ENCODE assay signal across 19 cellular contexts in genomic region chr13:45542391-45542790, GRCh38.
DNase-seq lines count a peak whose midpoint lies in the region; ATAC-seq and TF ChIP-seq lines count a peak whose summit lies in the region.
"Had no signal": no experiment of that assay in that cellular context is flagged by ENCODE, and none has a peak within 500 bp of the region (broad histone marks: within the 10 kb centered on the region; RNA-seq: fewer than 3 reads in every experiment).

No MANE protein-coding gene starts in this region.

- peak overlapping the region; percentile 52 for H3K4me3 Mint-ChIP-seq in glutamatergic neuron (ENCODE audit: unreplicated experiment)
- H3K4me3 Mint-ChIP-seq: B cell; CD14-positive monocyte; CD4-positive, alpha-beta T cell; CD8-positive, alpha-beta memory T cell; H9 had no signal

- H3K4me1 Mint-ChIP-seq in glutamatergic neuron (ENCODE audit: low read depth, unreplicated experiment): peaks cover 31% of the 10 kb centered on the region
- H3K4me1 Mint-ChIP-seq: B cell; CD14-positive monocyte; CD8-positive, alpha-beta memory T cell; H9 had no signal

- no peak for ATAC-seq in HG03354 (IDR thresholded peaks at IDR 0.05; ENCODE audit: poor library complexity, severe bottlenecking, unreplicated experiment)
- ATAC-seq: GM12878, HCT116 had no signal

- no peaks in the 10 kb centered on the region for H3K36me3 ChIP-seq in H7 (replicated peaks; ENCODE audit: control insufficient read depth, insufficient read depth, low read length)
- H3K36me3 ChIP-seq in SJCRH30: no peaks in the 10 kb centered on the region

- peaks cover 8% of the 10 kb centered on the region for H3K9me3 Mint-ChIP-seq in glutamatergic neuron (ENCODE audit: unreplicated experiment)
- H3K9me3 Mint-ChIP-seq: CD4-positive, alpha-beta T cell; CD8-positive, alpha-beta memory T cell; H9 had no signal

- H3K27me3 ChIP-seq in H7 (ENCODE audit: control insufficient read depth, insufficient read depth, low read length): no peaks in the 10 kb centered on the region
- H3K27me3 ChIP-seq in SJCRH30: no peaks in the 10 kb centered on the region
- H3K27me3 ChIP-seq: BLaER1 treated with 17β-estradiol and CSF1 and Interleukin-3, amounts not matched to agents 10 nM and 100 nM had no signal

- H3K4me1 ChIP-seq in SJCRH30: peaks cover 2% of the 10 kb centered on the region; the same call in 1 of the 2 replicates

- peak overlapping the region; percentile 82 for H3K27ac Mint-ChIP-seq in glutamatergic neuron (ENCODE audit: unreplicated experiment)
- H3K27ac Mint-ChIP-seq: B cell; CD14-positive monocyte; CD4-positive, alpha-beta T cell; CD8-positive, alpha-beta memory T cell; H9 had no signal

- H3K4me3 ChIP-seq in H7 (ENCODE audit: insufficient read depth, low read depth, low read length) (no peak overlapping the region), SJCRH30 (no peak overlapping the region)
- H3K4me3 ChIP-seq: BLaER1 treated with 17β-estradiol and CSF1 and Interleukin-3, amounts not matched to agents 10 nM and 100 nM; GM12878; GM23248 had no signal

- H3K9me3 ChIP-seq in SJCRH30 (replicated peaks): no peaks in the 10 kb centered on the region
- H3K9me3 ChIP-seq: BLaER1 treated with 17β-estradiol and CSF1 and Interleukin-3, amounts not matched to agents 10 nM and 100 nM had no signal

- DNase-seq in H7 (peak; percentile 32), SJCRH30 (peak; percentile 62 to 63), glutamatergic neuron (peak; percentile 23), NCI-H748 (lab: John Stamatoyannopoulos, UW; ENCODE audit: unreplicated experiment) (no peak), NCI-H2171 (lab: John Stamatoyannopoulos, UW) (no peak)
- DNase-seq: CD4-positive, alpha-beta T cell; CD8-positive, alpha-beta memory T cell; DMS 273 treated with DMSO at 0.1 percent for 48 hours; DMS79; EL; GDM1; GM23248; H9 had no signal

- no peak overlapping the region for H3K27ac ChIP-seq in SJCRH30
- H3K27ac ChIP-seq: BLaER1 treated with 17β-estradiol and CSF1 and Interleukin-3, amounts not matched to agents 10 nM and 100 nM; GM23248 had no signal

- TF ChIP-seq CTCF in glutamatergic neuron (IDR thresholded peaks at IDR 0.05; ENCODE audit: partially characterized antibody, unreplicated experiment): no peak

- no peaks in the 10 kb centered on the region for H3K36me3 Mint-ChIP-seq in glutamatergic neuron (ENCODE audit: unreplicated experiment)

- peaks cover 3% of the 10 kb centered on the region for H3K27me3 Mint-ChIP-seq in glutamatergic neuron (ENCODE audit: unreplicated experiment)
- H3K27me3 Mint-ChIP-seq: B cell; CD4-positive, alpha-beta T cell had no signal

Comparison
In these comparisons a context has a peak if more than half of its experiments do, and no peak if none do; other contexts are left out.
1. DNase-seq: peak in H7 (single experiment), SJCRH30 (2 of 2) and glutamatergic neuron (single experiment); none in NCI-H748 (single experiment) and NCI-H2171 (single experiment).